In genomic region chr3:87702600-87702999, GRCh38 we compare ENCODE assay signal across 34 cellular contexts.
"Had no signal": no experiment of that assay in that cellular context is flagged by ENCODE, and none has a peak within 500 bp of the region (broad histone marks: within the 10 kb centered on the region; RNA-seq: fewer than 3 reads in every experiment).

No MANE protein-coding gene starts in this region.

- DNase-seq: activated effector memory CD4-positive, alpha-beta T cell treated with anti-CD3 and anti-CD28 coated beads, Interleukin-2, amount 50 U/mL, for 16 hours; activated effector memory CD4-positive, alpha-beta T cell treated with Interleukin-2 at 50 U/mL for 16 hours; activated gamma-delta T cell; activated gamma-delta T cell treated with Interleukin-2 at 50 U/mL for 16 hours; activated naive CD4-positive, alpha-beta T cell; activated naive CD4-positive, alpha-beta T cell treated with anti-CD3 and anti-CD28 coated beads for 36 hours; activated naive CD4-positive, alpha-beta T cell treated with anti-CD3 and anti-CD28 coated beads, Interleukin-2, amount 10 ng/mL, durations not matched to agents 7 days and 5 days; activated naive CD4-positive, alpha-beta T cell treated with anti-CD3 and anti-CD28 coated beads, Interleukin-2, amount 50 U/mL, for 16 hours; activated naive CD4-positive, alpha-beta T cell treated with Interleukin-2 at 50 U/mL for 16 hours; activated naive CD8-positive, alpha-beta T cell treated with anti-CD3 and anti-CD28 coated beads for 36 hours; activated naive CD8-positive, alpha-beta T cell treated with anti-CD3 and anti-CD28 coated beads, Interleukin-2, amount 10 ng/mL, durations not matched to agents 7 days and 5 days; activated naive CD8-positive, alpha-beta T cell treated with anti-CD3 and anti-CD28 coated beads, Interleukin-2, amount 50 U/mL, for 24 hours; activated T-cell treated with anti-CD3 and anti-CD28 coated beads, Interleukin-2, amount 50 U/mL, for 1 hour; activated T-cell treated with anti-CD3 and anti-CD28 coated beads, Interleukin-2, amount 50 U/mL, for 24 hours; activated T-cell treated with anti-CD3 and anti-CD28 coated beads, Interleukin-2, amount 50 U/mL, for 4 hours; activated T-cell treated with anti-CD3 and anti-CD28 coated beads, Interleukin-2, amount 50 U/mL, for 48 hours; activated T-cell treated with anti-CD3 and anti-CD28 coated beads, Interleukin-2, amount 50 U/mL, for 72 hours; adrenal gland; amniotic stem cell; amygdala; anterior cingulate cortex; aorta; body of pancreas; brain microvascular endothelial cell; caudate nucleus; central memory CD4-positive, alpha-beta T cell; cerebellar nuclear complex had no signal

- H3K9me3 ChIP-seq: adrenal gland, ascending aorta, body of pancreas, breast epithelium had no signal

- H3K27ac ChIP-seq: adrenal gland, ascending aorta, body of pancreas, brain microvascular endothelial cell, breast epithelium, cardiac muscle cell had no signal

- ATAC-seq: activated naive CD4-positive, alpha-beta T cell treated with anti-CD3 and anti-CD28 coated beads, Interleukin-2, amount 50 U/mL, for 72 hours; activated naive CD8-positive, alpha-beta T cell treated with anti-CD3 and anti-CD28 coated beads, Interleukin-2, amount 50 U/mL, for 24 hours; activated T-cell treated with anti-CD3 and anti-CD28 coated beads, Interleukin-2, amount 50 U/mL, for 4 hours; activated T-cell treated with anti-CD3 and anti-CD28 coated beads, Interleukin-2, amount 50 U/mL, for 72 hours; activated T-helper 17 cell treated with anti-CD3 and anti-CD28 coated beads, Interleukin-2, amount 50 U/mL, for 72 hours; body of pancreas had no signal

- H3K4me3 ChIP-seq: adrenal gland, ascending aorta, body of pancreas, breast epithelium, cardiac muscle cell had no signal

- H3K27me3 ChIP-seq: adrenal gland, ascending aorta, body of pancreas, brain microvascular endothelial cell, breast epithelium, cardiac muscle cell had no signal

- FAIRE-seq: astrocyte, bronchial epithelial cell had no signal

- H3K4me1 ChIP-seq: adrenal gland, ascending aorta, body of pancreas, breast epithelium had no signal

- H3K36me3 ChIP-seq: adrenal gland, ascending aorta, brain microvascular endothelial cell, breast epithelium, cardiac muscle cell had no signal
